1 cellular context compared by ENCODE assay signal in the genomic region with DNA sequence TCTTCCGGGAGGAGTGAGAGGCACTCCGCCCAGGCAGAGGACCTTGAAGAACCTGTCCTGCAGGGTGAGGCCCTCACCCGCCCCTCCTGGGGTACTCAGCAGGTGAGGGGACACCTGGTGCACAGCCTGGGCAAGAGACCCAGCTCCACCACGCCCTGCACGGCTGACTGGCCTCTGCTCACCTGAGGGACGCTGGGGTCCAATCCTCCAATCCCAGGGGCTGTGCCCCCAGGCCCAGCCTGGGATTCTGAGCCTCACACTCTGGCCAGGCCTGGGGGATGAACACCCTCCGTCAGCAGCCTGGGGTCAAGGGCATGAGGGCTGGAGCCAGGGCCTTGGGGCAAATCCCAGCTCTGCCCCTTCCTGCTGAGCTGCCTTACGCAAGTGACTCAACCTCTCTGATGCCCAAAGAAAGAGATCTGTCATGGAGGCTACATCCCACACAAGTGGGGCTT.
TF ChIP-seq lines count a peak whose summit lies in the region.

No MANE protein-coding gene starts in this region.

TF ChIP-seq in HepG2, 621 proteins besides CTCF, POLR2A, EP300 and RAD21 (continued from another document):
- TF ChIP-seq ETV5 (CRISPR knock-in tag; IDR thresholded peaks at IDR 0.05; ENCODE audit: borderline replicate concordance) (no peak), TBP (CRISPR knock-in tag; IDR thresholded peaks at IDR 0.05) (no peak), ZNF7 (CRISPR knock-in tag; IDR thresholded peaks at IDR 0.05) (no peak), ZNF792 (CRISPR knock-in tag; IDR thresholded peaks at IDR 0.05) (no peak), STAG1 (CRISPR knock-in tag; IDR thresholded peaks at IDR 0.05) (no peak), PHB2 (IDR thresholded peaks at IDR 0.05; ENCODE audit: partially characterized antibody) (no peak), MYNN (CRISPR knock-in tag; IDR thresholded peaks at IDR 0.05; ENCODE audit: low read depth) (0 out of 2 replicates have a peak, but pooled peaks have one; percentile 1), ZNF737 (CRISPR knock-in tag; IDR thresholded peaks at IDR 0.05; ENCODE audit: borderline replicate concordance) (no peak), KDM4B (CRISPR knock-in tag; IDR thresholded peaks at IDR 0.05) (no peak), SIN3A (IDR thresholded peaks at IDR 0.05; ENCODE audit: borderline replicate concordance, low read depth, low read length) (no peak), ZBTB37 (CRISPR knock-in tag; IDR thresholded peaks at IDR 0.05) (no peak), ZNF510 (CRISPR knock-in tag; IDR thresholded peaks at IDR 0.05; ENCODE audit: low read depth) (0 out of 2 replicates have a peak, but pooled peaks have one; percentile 21), MAX (IDR thresholded peaks at IDR 0.05) (peak; percentile 24; the same call in 1 of the 2 replicates), FOXK2 (IDR thresholded peaks at IDR 0.05) (no peak), FOXO1 (CRISPR knock-in tag; IDR thresholded peaks at IDR 0.05) (peak; percentile 9; the same call in 1 of the 2 replicates), ZNF335 (CRISPR knock-in tag; IDR thresholded peaks at IDR 0.05) (no peak), ZNF776 (CRISPR knock-in tag; IDR thresholded peaks at IDR 0.05) (0 out of 2 replicates have a peak, but pooled peaks have one; percentile 80), ZNF350 (CRISPR knock-in tag; IDR thresholded peaks at IDR 0.05; ENCODE audit: borderline replicate concordance, low read depth) (peak; percentile 59; the same call in 1 of the 2 replicates), JUND (CRISPR knock-in tag; IDR thresholded peaks at IDR 0.05) (no peak; the same call in 1 of the 2 replicates), ZFP36 (IDR thresholded peaks at IDR 0.05; ENCODE audit: borderline replicate concordance, low read depth, low read length, partially characterized antibody) (peak; percentile 15), ZNF10 (CRISPR knock-in tag; IDR thresholded peaks at IDR 0.05; ENCODE audit: borderline replicate concordance, low read depth) (peak; percentile 28; the same call in 1 of the 2 replicates), ZNF451 (CRISPR knock-in tag; IDR thresholded peaks at IDR 0.05) (no peak), POGZ (CRISPR knock-in tag; IDR thresholded peaks at IDR 0.05) (no peak), ZNF768 (CRISPR knock-in tag; IDR thresholded peaks at IDR 0.05) (peak; percentile 99), ZNF597 (CRISPR knock-in tag; IDR thresholded peaks at IDR 0.05) (no peak), KLF6 (CRISPR knock-in tag; IDR thresholded peaks at IDR 0.05) (no peak), DNMT1 (CRISPR knock-in tag; IDR thresholded peaks at IDR 0.05) (no peak), ZNF619 (CRISPR knock-in tag; IDR thresholded peaks at IDR 0.05) (0 out of 2 replicates have a peak, but pooled peaks have one; percentile 11)
- TF ChIP-seq, protein P1, sequence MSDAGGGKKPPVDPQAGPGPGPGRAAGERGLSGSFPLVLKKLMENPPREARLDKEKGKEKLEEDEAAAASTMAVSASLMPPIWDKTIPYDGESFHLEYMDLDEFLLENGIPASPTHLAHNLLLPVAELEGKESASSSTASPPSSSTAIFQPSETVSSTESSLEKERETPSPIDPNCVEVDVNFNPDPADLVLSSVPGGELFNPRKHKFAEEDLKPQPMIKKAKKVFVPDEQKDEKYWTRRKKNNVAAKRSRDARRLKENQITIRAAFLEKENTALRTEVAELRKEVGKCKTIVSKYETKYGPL (CRISPR knock-in tag; IDR thresholded peaks at IDR 0.05) = no peak
- TF ChIP-seq, protein P2, sequence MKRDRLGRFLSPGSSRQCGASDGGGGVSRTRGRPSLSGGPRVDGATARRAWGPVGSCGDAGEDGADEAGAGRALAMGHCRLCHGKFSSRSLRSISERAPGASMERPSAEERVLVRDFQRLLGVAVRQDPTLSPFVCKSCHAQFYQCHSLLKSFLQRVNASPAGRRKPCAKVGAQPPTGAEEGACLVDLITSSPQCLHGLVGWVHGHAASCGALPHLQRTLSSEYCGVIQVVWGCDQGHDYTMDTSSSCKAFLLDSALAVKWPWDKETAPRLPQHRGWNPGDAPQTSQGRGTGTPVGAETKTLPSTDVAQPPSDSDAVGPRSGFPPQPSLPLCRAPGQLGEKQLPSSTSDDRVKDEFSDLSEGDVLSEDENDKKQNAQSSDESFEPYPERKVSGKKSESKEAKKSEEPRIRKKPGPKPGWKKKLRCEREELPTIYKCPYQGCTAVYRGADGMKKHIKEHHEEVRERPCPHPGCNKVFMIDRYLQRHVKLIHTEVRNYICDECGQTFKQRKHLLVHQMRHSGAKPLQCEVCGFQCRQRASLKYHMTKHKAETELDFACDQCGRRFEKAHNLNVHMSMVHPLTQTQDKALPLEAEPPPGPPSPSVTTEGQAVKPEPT (CRISPR knock-in tag; IDR thresholded peaks at IDR 0.05; ENCODE audit: low read depth) = 0 out of 2 replicates have a peak, but pooled peaks have one; percentile 53
